7 cellular contexts compared by ENCODE assay signal in genomic region chr5:142699105-142699720, GRCh38. TPM values are rescaled to one million over a fixed set of nuclear protein-coding genes. Genes with fewer than 3 reads are reported as not detected.
DNase-seq lines count a peak whose midpoint lies in the region; ATAC-seq, FAIRE-seq and TF ChIP-seq lines count a peak whose summit lies in the region.

No MANE protein-coding gene starts in this region.

- H3K36me3 ChIP-seq in colonic mucosa (no peaks in the 10 kb centered on the region), liver (ENCODE audit: control insufficient read depth in 4 of 4, insufficient read depth in 3 of 4, low read depth in 1 of 4, low read length in 3 of 4) (no peaks in the 10 kb centered on the region)

- TF ChIP-seq RAD21 in liver (IDR thresholded peaks at IDR 0.05) = peak; percentile 98 to 99

- peak; percentile 58 for FAIRE-seq in GM18507 (lab: Jason Lieb, UNC)

- H3K4me3 ChIP-seq in colonic mucosa (no peak overlapping the region), liver (ENCODE audit: low read depth in 1 of 3, low read length in 3 of 3) (no peak overlapping the region)

- H3K27ac ChIP-seq in colonic mucosa (no peak overlapping the region), liver (ENCODE audit: low read depth in 1 of 2, low read length in 2 of 2) (no peak overlapping the region)

- no peaks in the 10 kb centered on the region for H3K9me3 ChIP-seq in colonic mucosa
- H3K9me3 ChIP-seq in liver (ENCODE audit: control insufficient read depth in 4 of 4, low read length in 3 of 4) = no peaks in the 10 kb centered on the region

- no peaks in the 10 kb centered on the region for H3K27me3 ChIP-seq in colonic mucosa
- no peaks in the 10 kb centered on the region for H3K27me3 ChIP-seq in liver (ENCODE audit: control insufficient read depth in 4 of 4, insufficient read depth in 4 of 4, low read length in 3 of 4)

- DNase-seq in GM18507 (ENCODE audit: extremely low spot score, insufficient read length, low read depth) (peak; percentile 18), NCI-H524 (lab: John Stamatoyannopoulos, UW) (peak; percentile 43 to 83), colonic mucosa (peak; percentile 88)
- DNase-seq in activated CD4-positive, alpha-beta T cell treated with anti-CD3 and anti-CD28 coated beads for 4 hours = peak; percentile 64 to 78
- peak; percentile 64 to 69 for DNase-seq in stimulated activated CD4-positive, alpha-beta T cell treated with anti-CD3 and anti-CD28 coated beads, Interleukin-4, amount 100 ng/mL, for 4 hours

- H3K4me1 ChIP-seq in colonic mucosa (no peaks in the 10 kb centered on the region), liver (ENCODE audit: control insufficient read depth in 4 of 4, insufficient read depth in 4 of 4, low read length in 3 of 4) (peaks cover 0 to 16% (median 5%) of the 10 kb centered on the region in 4 donors)

- TF ChIP-seq CTCF in colonic mucosa (IDR thresholded peaks at IDR 0.05) (peak; percentile 96), liver (IDR thresholded peaks at IDR 0.05; ENCODE audit: low read depth, low read length, missing input control) (peak; percentile 99)

- 4% methylated on average over 5 of the region's 5 CpGs for WGBS in liver

- peak; percentile 77 for ATAC-seq in HG03175 (IDR thresholded peaks at IDR 0.05; ENCODE audit: unreplicated experiment)

- H3K9ac ChIP-seq in colonic mucosa (ENCODE audit: low read depth in 2 of 2, low read length in 2 of 2) = no peak overlapping the region
- no peak overlapping the region for H3K9ac ChIP-seq in liver (ENCODE audit: low read depth in 1 of 2, low read length in 2 of 2)

- intact Hi-C loops in colonic mucosa (cut with DNase I) = loop anchor here (2.0 to 10.0 kb wide), 3 partner anchors 44 to 544 kb away; no protein-coding TSS in a partner anchor

TF ChIP-seq in liver, 16 proteins besides CTCF, POLR2A, EP300 and RAD21:
- no peak for TF ChIP-seq MAX (IDR thresholded peaks at IDR 0.05)
- TF ChIP-seq YY1 (IDR thresholded peaks at IDR 0.05) = no peak
- no peak for TF ChIP-seq TAF1 (conservative IDR thresholded peaks at IDR 0.05)
- peak in 1 of 2 donors; percentile 11 for TF ChIP-seq RXRA (IDR thresholded peaks at IDR 0.05)
- no peak for TF ChIP-seq NR2F2 (IDR thresholded peaks at IDR 0.05)
- no peak for TF ChIP-seq HNF4A (conservative IDR thresholded peaks at IDR 0.05)
- no peak for TF ChIP-seq SP1 (IDR thresholded peaks at IDR 0.05)
- TF ChIP-seq JUND (IDR thresholded peaks at IDR 0.05) = no peak
- no peak for TF ChIP-seq GABPA (IDR thresholded peaks at IDR 0.05 in 1 of 2, conservative IDR thresholded peaks at IDR 0.05 in 1 of 2)
- TF ChIP-seq FOXA1 (IDR thresholded peaks at IDR 0.05) = no peak
- no peak for TF ChIP-seq HNF4G (IDR thresholded peaks at IDR 0.05)
- no peak for TF ChIP-seq ATF3 (IDR thresholded peaks at IDR 0.05)
- peak; percentile 59 for TF ChIP-seq REST (IDR thresholded peaks at IDR 0.05)
- TF ChIP-seq ZBTB33 (IDR thresholded peaks at IDR 0.05) = no peak
- no peak for TF ChIP-seq EGR1 (IDR thresholded peaks at IDR 0.05; ENCODE audit: low read depth in 2 of 2)
- TF ChIP-seq FOXA2 (IDR thresholded peaks at IDR 0.05) = peak; percentile 33

RNA-seq across cellular contexts. Expression of gene FGF1, which starts 13.3 kb away (rescaled TPM):
- total RNA-seq in colonic mucosa (under 1 TPM in 1 of 2 donors, not detected in 1; 0.90 TPM), liver (under 1 TPM; 0.05 to 0.25 TPM)
- under 1 TPM; 0.08 to 0.24 TPM for polyA plus RNA-seq in liver

Comparison
In these comparisons a context has a peak if more than half of its experiments do, and no peak if none do; other contexts are left out.
1. DNase-seq: peak in every context shown above with its lines; median percentile 88 in colonic mucosa; 71 in activated CD4-positive, alpha-beta T cell treated with anti-CD3 and anti-CD28 coated beads for 4 hours; 66 in stimulated activated CD4-positive, alpha-beta T cell treated with anti-CD3 and anti-CD28 coated beads, Interleukin-4, amount 100 ng/mL, for 4 hours; 63 in NCI-H524; 18 in GM18507.